15 cellular contexts compared by ENCODE assay signal in the genomic region with DNA sequence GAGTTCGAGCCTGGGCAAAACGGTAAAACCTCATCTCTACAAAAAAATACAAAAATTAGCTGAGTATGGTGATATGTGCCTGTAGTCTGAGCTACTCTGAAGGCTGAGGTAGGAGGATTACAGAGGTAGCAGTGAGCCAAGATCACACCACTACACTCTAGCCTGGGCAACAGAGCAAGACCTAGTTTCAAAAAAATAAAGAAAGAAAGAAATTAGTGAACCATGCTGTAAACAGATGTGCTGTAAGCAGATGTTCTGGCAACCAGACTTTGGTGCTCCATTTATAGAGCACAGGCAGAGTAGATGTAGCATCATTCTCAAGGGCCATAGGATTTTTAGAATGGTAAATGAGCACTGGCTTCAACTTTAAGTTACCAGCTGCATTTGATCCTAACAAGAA.
A peak's percentile ranks its signal among the peaks of the same experiment; 100 is the strongest.
DNase-seq lines count a peak whose midpoint lies in the region; ATAC-seq, FAIRE-seq and TF ChIP-seq lines count a peak whose summit lies in the region.
"Had no signal": no experiment of that assay in that cellular context is flagged by ENCODE, and none has a peak within 500 bp of the region (broad histone marks: within the 10 kb centered on the region; RNA-seq: fewer than 3 reads in every experiment).

No MANE protein-coding gene starts in this region.

- no peak for DNase-seq in GM12891 (ENCODE audit: insufficient read length, low spot score)
- no peak for DNase-seq in SIG-M5 (lab: John Stamatoyannopoulos, UW)
- DNase-seq in AG08396 (ENCODE audit: low spot score), result no peak
- no peak for DNase-seq in MV-4-11 (lab: John Stamatoyannopoulos, UW)
- DNase-seq in T-helper 2 cell, result no peak
- DNase-seq: activated naive CD4-positive, alpha-beta T cell treated with Interleukin-2 at 50 U/mL for 16 hours; cerebellar nuclear complex; HCEC 1CT; naive thymus-derived CD4-positive, alpha-beta T cell; NCI-H510A treated with DMSO at 0.1 percent for 48 hours had no signal

- FAIRE-seq in GM12891 (lab: Jason Lieb, UNC), result peak; percentile 77
- FAIRE-seq: keratinocyte, urothelium cell line had no signal

- ATAC-seq in GM19438 (IDR thresholded peaks at IDR 0.05; ENCODE audit: low read depth, unreplicated experiment) (peak; percentile 57), HG02840 (IDR thresholded peaks at IDR 0.05; ENCODE audit: low FRiP score, unreplicated experiment) (peak; percentile 81), HG03457 (IDR thresholded peaks at IDR 0.05; ENCODE audit: unreplicated experiment) (peak; percentile 51)
- ATAC-seq: naive thymus-derived CD4-positive, alpha-beta T cell had no signal

- no peak for TF ChIP-seq POLR2A in GM12891 (IDR thresholded peaks at IDR 0.05; ENCODE audit: low read depth, low read length)

TF ChIP-seq in GM12891, 5 proteins besides CTCF, POLR2A, EP300 and RAD21:
- TF ChIP-seq TAF1 (IDR thresholded peaks at IDR 0.05; ENCODE audit: low read depth, low read length) (no peak), PAX5 (IDR thresholded peaks at IDR 0.05; ENCODE audit: insufficient read depth, low read length, severe bottlenecking) (peak; percentile 13), POLR2AphosphoS5 (IDR thresholded peaks at IDR 0.05; ENCODE audit: low read depth, low read length) (no peak), SPI1 (IDR thresholded peaks at IDR 0.05; ENCODE audit: low read depth, low read length) (no peak), POU2F2 (IDR thresholded peaks at IDR 0.05; ENCODE audit: low read depth, low read length) (no peak)
